ENCODE assay signal across 1 cellular context in the genomic region with DNA sequence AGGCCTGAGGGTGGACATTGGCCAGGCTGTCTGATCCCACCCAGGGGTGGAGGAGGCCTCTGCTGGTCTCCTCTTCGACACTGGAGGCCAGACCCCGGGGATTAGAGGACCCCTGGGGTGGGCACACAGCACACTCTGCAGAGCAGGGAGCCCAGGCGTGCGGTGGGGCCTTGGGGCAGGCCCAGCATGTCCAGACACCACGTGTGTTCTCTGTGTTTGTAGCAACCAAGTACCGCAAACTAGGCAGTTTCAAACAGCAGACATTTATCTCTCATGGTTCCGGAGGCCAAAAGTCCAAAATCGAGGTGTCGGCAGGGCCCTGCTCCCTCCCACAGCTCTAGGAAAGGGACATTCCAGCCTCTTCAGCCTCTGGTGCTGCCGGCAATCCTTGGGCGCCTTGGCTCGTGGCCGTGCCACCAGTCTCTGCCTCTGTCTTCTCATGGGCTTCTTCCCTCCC.
TF ChIP-seq lines count a peak whose summit lies in the region.

No MANE protein-coding gene starts in this region.

TF ChIP-seq in liver, 16 proteins besides CTCF, POLR2A, EP300 and RAD21 (continued from another document):
- TF ChIP-seq RXRA (IDR thresholded peaks at IDR 0.05) (no peak), EGR1 (IDR thresholded peaks at IDR 0.05; ENCODE audit: low read depth in 2 of 2) (no peak), YY1 (IDR thresholded peaks at IDR 0.05) (peak; percentile 70)
- TF ChIP-seq, protein P1, sequence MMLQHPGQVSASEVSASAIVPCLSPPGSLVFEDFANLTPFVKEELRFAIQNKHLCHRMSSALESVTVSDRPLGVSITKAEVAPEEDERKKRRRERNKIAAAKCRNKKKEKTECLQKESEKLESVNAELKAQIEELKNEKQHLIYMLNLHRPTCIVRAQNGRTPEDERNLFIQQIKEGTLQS (IDR thresholded peaks at IDR 0.05) = no peak
TF ChIP-seq in liver: peak in this region for 3.
